In the genomic region with DNA sequence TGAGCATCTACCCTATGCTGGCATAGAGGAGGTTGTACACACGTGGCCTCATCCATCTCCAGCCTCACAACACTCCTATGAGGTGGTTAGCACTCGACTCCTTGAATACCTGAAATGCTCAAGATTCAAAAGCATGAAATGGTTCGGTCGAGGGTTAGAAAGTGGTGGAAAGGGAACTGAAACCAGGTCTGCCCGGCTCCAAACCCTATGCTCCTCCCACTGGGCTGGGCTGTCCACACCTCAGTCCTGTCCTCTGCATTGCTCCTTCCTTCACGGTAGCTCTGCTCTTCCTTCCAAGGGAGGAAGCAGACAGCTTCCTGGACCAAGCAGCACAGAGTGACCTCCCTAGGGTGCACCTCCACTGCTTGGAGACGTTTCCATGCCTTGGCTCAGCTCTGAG, we compare ENCODE assay signal across 8 cellular contexts.
A peak's percentile ranks its signal among the peaks of the same experiment; 100 is the strongest.
DNase-seq lines count a peak whose midpoint lies in the region; ATAC-seq lines count a peak whose summit lies in the region.

No MANE protein-coding gene starts in this region.

- H3K27me3 ChIP-seq in neuronal stem cell (ENCODE audit: control insufficient read depth in 3 of 3, insufficient read depth in 3 of 3, low read depth in 1 of 3, low read length in 3 of 3) = no peaks in the 10 kb centered on the region
- H3K27me3 ChIP-seq in CD8-positive, alpha-beta memory T cell (ENCODE audit: insufficient read depth, low read length, poor library complexity, severe bottlenecking) = no peaks in the 10 kb centered on the region

- peak overlapping the region in 1 of 2 donors; percentile 31 for H3K4me3 ChIP-seq in neuronal stem cell (ENCODE audit: low read length in 2 of 2)
- no peak overlapping the region for H3K4me3 ChIP-seq in CD8-positive, alpha-beta memory T cell (ENCODE audit: low read length)

- no peak overlapping the region for H3K27ac Mint-ChIP-seq in CD8-positive, alpha-beta memory T cell

- H2BK120ac ChIP-seq in neuronal stem cell (ENCODE audit: low read depth, low read length) = no peak overlapping the region

- DNase-seq in neuronal stem cell (ENCODE audit: low spot score) = no peak
- DNase-seq in NCI-H82 treated with DMSO at 0.1 percent for 48 hours (lab: John Stamatoyannopoulos, UW; ENCODE audit: unreplicated experiment) = no peak
- DNase-seq in NCI-H2107 (lab: John Stamatoyannopoulos, UW) = no peak
- DNase-seq in substantia nigra (lab: John Stamatoyannopoulos, UW) = no peak
- DNase-seq in CD8-positive, alpha-beta memory T cell = no peak

- H3K23ac ChIP-seq in neuronal stem cell (ENCODE audit: low read depth, low read length, poor library complexity) = no peak overlapping the region

- WGBS in neuronal stem cell (ENCODE audit: extremely low coverage in 2 of 2, insufficient read length in 2 of 2, insufficient replicate concordance in 1 of 2), 2 donors = no CpG with 5 or more reads among the region's 7 CpGs

- no peak overlapping the region for H2AK5ac ChIP-seq in neuronal stem cell (ENCODE audit: low read depth, low read length)

- H3K36me3 Mint-ChIP-seq in CD8-positive, alpha-beta memory T cell = no peaks in the 10 kb centered on the region

- H3K36me3 ChIP-seq in neuronal stem cell (replicated peaks in 1 of 2; ENCODE audit: control insufficient read depth in 2 of 2, insufficient read depth in 2 of 2, low read length in 2 of 2) = no peaks in the 10 kb centered on the region
- no peaks in the 10 kb centered on the region for H3K36me3 ChIP-seq in CD8-positive, alpha-beta memory T cell (ENCODE audit: insufficient read depth, low read length)

- peaks cover 0 to 1% of the 10 kb centered on the region in 2 donors for H3K9me3 ChIP-seq in neuronal stem cell (replicated peaks in 1 of 2; ENCODE audit: control insufficient read depth in 2 of 2, insufficient read depth in 1 of 2, low read depth in 1 of 2, low read length in 2 of 2)
- no peaks in the 10 kb centered on the region for H3K9me3 ChIP-seq in CD8-positive, alpha-beta memory T cell (ENCODE audit: low read length)

- peaks cover 0 to 5% (median 3%) of the 10 kb centered on the region in 3 donors for H3K4me1 Mint-ChIP-seq in CD8-positive, alpha-beta memory T cell

- peak overlapping the region; percentile 9 for H3K18ac ChIP-seq in neuronal stem cell (ENCODE audit: low read length)

- peaks cover 6 to 25% of the 10 kb centered on the region in 2 donors for H3K4me1 ChIP-seq in neuronal stem cell (ENCODE audit: control insufficient read depth in 2 of 2, insufficient read depth in 1 of 2, low read depth in 1 of 2, low read length in 2 of 2)
- H3K4me1 ChIP-seq in CD8-positive, alpha-beta memory T cell (ENCODE audit: insufficient read depth, low read length) = no peaks in the 10 kb centered on the region

- no peak overlapping the region for H3K14ac ChIP-seq in neuronal stem cell (ENCODE audit: low read length)

- H3K27me3 Mint-ChIP-seq in CD8-positive, alpha-beta memory T cell = peaks cover 0 to 2% of the 10 kb centered on the region in 2 donors

- no peak overlapping the region for H3K4me3 Mint-ChIP-seq in CD8-positive, alpha-beta memory T cell

- POLR2A ChIA-PET in CD8-positive, alpha-beta memory T cell (lab: Charles Lee) = no interaction called here

- no peak overlapping the region for H4K91ac ChIP-seq in neuronal stem cell (ENCODE audit: low read depth, low read length, poor library complexity)

- H2BK15ac ChIP-seq in neuronal stem cell (ENCODE audit: low read length) = no peak overlapping the region

- no peak overlapping the region for H2AFZ ChIP-seq in neuronal stem cell (ENCODE audit: low read length)

- H3K27ac ChIP-seq in neuronal stem cell (replicated peaks; ENCODE audit: low read length) = no peak overlapping the region
- no peak overlapping the region for H3K27ac ChIP-seq in substantia nigra (ENCODE audit: low read depth, low read length, poor library complexity, severe bottlenecking)
- no peak overlapping the region for H3K27ac ChIP-seq in CD8-positive, alpha-beta memory T cell (ENCODE audit: low read depth, low read length)

- H3K4me2 ChIP-seq in neuronal stem cell (ENCODE audit: insufficient read depth, low read length, poor library complexity, severe bottlenecking) = no peak overlapping the region

- CTCF ChIA-PET in CD8-positive, alpha-beta memory T cell (lab: Charles Lee) = no interaction called here

- no peak overlapping the region for H4K8ac ChIP-seq in neuronal stem cell (ENCODE audit: low read depth, low read length)

- no peaks in the 10 kb centered on the region for H3K79me1 ChIP-seq in neuronal stem cell (ENCODE audit: low read depth, low read length)

- H3K4ac ChIP-seq in neuronal stem cell (ENCODE audit: low read length) = no peak overlapping the region

- ATAC-seq in GM18909 (IDR thresholded peaks at IDR 0.05; ENCODE audit: poor library complexity, unreplicated experiment) (peak; percentile 99), HG02623 (IDR thresholded peaks at IDR 0.05; ENCODE audit: unreplicated experiment) (peak; percentile 96), HG03520 (IDR thresholded peaks at IDR 0.05; ENCODE audit: unreplicated experiment) (peak; percentile 89)

- H3K9ac ChIP-seq in neuronal stem cell (ENCODE audit: low read depth, low read length, poor library complexity) = no peak overlapping the region

- no peaks in the 10 kb centered on the region for H3K9me3 Mint-ChIP-seq in CD8-positive, alpha-beta memory T cell

- H2BK5ac ChIP-seq in neuronal stem cell (ENCODE audit: low read length) = no peak overlapping the region

- H2BK12ac ChIP-seq in neuronal stem cell (ENCODE audit: low read length) = no peak overlapping the region
